Comparison of ENCODE assay signal across 16 cellular contexts in the genomic region with DNA sequence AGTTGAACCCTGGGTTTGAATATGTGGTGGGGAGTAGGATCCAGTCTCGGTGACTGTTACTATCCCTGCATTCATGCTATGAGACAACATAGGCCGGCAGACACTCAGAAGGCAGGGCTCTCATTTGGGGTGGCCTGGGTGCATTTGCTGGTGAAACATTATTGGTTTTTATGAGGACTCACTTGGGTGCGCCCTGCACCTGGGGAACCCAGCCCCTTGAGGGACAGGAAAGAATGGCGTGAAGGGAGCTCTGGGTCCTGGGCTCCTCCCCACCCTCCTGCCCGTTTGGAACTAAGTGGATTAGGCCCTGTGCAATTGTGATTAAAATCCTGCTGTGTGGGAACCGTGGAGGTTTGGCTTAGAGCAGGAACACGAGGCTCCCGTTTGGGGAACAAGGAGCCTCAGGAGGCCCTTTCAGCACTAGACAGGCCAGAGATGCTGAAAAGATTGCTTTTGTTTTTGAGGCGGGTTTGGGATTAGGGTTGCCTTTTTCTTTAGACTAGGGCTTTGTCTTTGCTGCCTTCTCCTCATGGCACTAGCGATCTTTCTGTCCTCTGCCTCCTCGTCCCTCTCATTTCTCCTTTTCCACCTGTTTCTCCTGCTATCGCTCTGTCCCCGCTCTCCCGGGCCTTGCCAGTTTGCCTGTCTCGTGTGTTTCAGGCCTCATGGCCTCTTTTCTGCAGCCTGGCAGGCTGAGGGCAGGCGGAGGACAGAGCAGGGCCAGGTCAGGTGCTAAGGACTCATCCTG. TPM values are rescaled to one million over a fixed set of nuclear protein-coding genes. Genes with fewer than 3 reads are reported as not detected.
A peak's percentile ranks its signal among the peaks of the same experiment; 100 is the strongest.
DNase-seq lines count a peak whose midpoint lies in the region; ATAC-seq and TF ChIP-seq lines count a peak whose summit lies in the region.
"Had no signal": no experiment of that assay in that cellular context is flagged by ENCODE, and none has a peak within 500 bp of the region (broad histone marks: within the 10 kb centered on the region; RNA-seq: fewer than 3 reads in every experiment).

No MANE protein-coding gene starts in this region.

- peak overlapping the region; percentile 88 for H3K27ac ChIP-seq in psoas muscle
- H3K27ac ChIP-seq in OCI-LY7 (ENCODE audit: low read depth, low read length, poor library complexity, severe bottlenecking) = no peak overlapping the region
- H3K27ac ChIP-seq: right lobe of liver, SJSA1 had no signal

- no peak for TF ChIP-seq CTCF in psoas muscle (IDR thresholded peaks at IDR 0.05)
- TF ChIP-seq CTCF in OCI-LY7 (conservative IDR thresholded peaks at IDR 0.05; ENCODE audit: low read length) = no peak

- no peaks in the 10 kb centered on the region for H3K27me3 Mint-ChIP-seq in activated CD4-positive, alpha-beta T cell treated with anti-CD3 and anti-CD28 coated beads, Interleukin-2, amount 10 ng/mL, durations not matched to agents 7 days and 5 days
- no peaks in the 10 kb centered on the region for H3K27me3 Mint-ChIP-seq in effector memory CD8-positive, alpha-beta T cell

- intact Hi-C loops in psoas muscle (cut with DNase I) (no loop called here), OCI-LY7 (cut with micrococcal nuclease; ENCODE audit: unreplicated experiment) (no loop called here)

- H3K79me2 ChIP-seq in OCI-LY7 (ENCODE audit: insufficient read depth, low read depth, low read length) = no peaks in the 10 kb centered on the region

- no peaks in the 10 kb centered on the region for H3K9me2 ChIP-seq in OCI-LY7 (ENCODE audit: insufficient read depth, low read length)

- CTCF ChIA-PET in activated CD4-positive, alpha-beta T cell treated with anti-CD3 and anti-CD28 coated beads, Interleukin-2, amount 10 ng/mL, durations not matched to agents 7 days and 5 days (lab: Charles Lee) = interaction anchor here (0.8 to 3.2 kb wide), 3 partner anchors 10 to 765 kb away, joined by 3 to 14 read pairs (median 3); a partner anchor contains a TSS
- CTCF ChIA-PET in OCI-LY7 (lab: Charles Lee; ENCODE audit: unreplicated experiment) = no interaction called here

- peak overlapping the region; percentile 39 for H3K27ac Mint-ChIP-seq in activated CD4-positive, alpha-beta T cell treated with anti-CD3 and anti-CD28 coated beads, Interleukin-2, amount 10 ng/mL, durations not matched to agents 7 days and 5 days
- H3K27ac Mint-ChIP-seq in effector memory CD8-positive, alpha-beta T cell = peak overlapping the region in 1 of 2 donors; percentile 68

- H3K27me3 ChIP-seq in psoas muscle (ENCODE audit: insufficient read depth in 3 of 3, low read length in 2 of 3) = no peaks in the 10 kb centered on the region
- H3K27me3 ChIP-seq: adrenal gland, right lobe of liver, SJSA1, upper lobe of left lung had no signal

- H3K4me3 ChIP-seq in psoas muscle = peak overlapping the region; percentile 35
- no peak overlapping the region for H3K4me3 ChIP-seq in OCI-LY7 (ENCODE audit: low read depth, low read length, poor library complexity, severe bottlenecking)
- H3K4me3 ChIP-seq: adrenal gland, right lobe of liver, SJSA1, upper lobe of left lung had no signal

- WGBS in psoas muscle, 3 donors = 39 to 50% (median 44%) methylated on average over 16 of the region's 16 CpGs

- H4K20me1 ChIP-seq in OCI-LY7 (ENCODE audit: insufficient read depth, low read length) = no peaks in the 10 kb centered on the region; the same call in 1 of the 2 replicates

- no peak for ATAC-seq in effector memory CD8-positive, alpha-beta T cell (replicated peaks)
- ATAC-seq in psoas muscle (no peak), HG03354 (IDR thresholded peaks at IDR 0.05; ENCODE audit: poor library complexity, severe bottlenecking, unreplicated experiment) (no peak)
- ATAC-seq: activated CD4-positive, CD25-positive, alpha-beta regulatory T cell treated with anti-CD3 and anti-CD28 coated beads, Interleukin-2, amount 50 U/mL, for 24 hours; right lobe of liver had no signal

- POLR2A ChIA-PET in activated CD4-positive, alpha-beta T cell treated with anti-CD3 and anti-CD28 coated beads, Interleukin-2, amount 10 ng/mL, durations not matched to agents 7 days and 5 days (lab: Charles Lee) = no interaction called here
- POLR2A ChIA-PET in OCI-LY7 (lab: Charles Lee) = no interaction called here

- H3K9me3 ChIP-seq in psoas muscle (no peaks in the 10 kb centered on the region), OCI-LY7 (ENCODE audit: low read length) (no peaks in the 10 kb centered on the region)
- H3K9me3 ChIP-seq: adrenal gland, right lobe of liver, SJSA1, upper lobe of left lung had no signal

- no peak overlapping the region for H3K4me2 ChIP-seq in OCI-LY7 (ENCODE audit: low read length)

- no peak overlapping the region for H2AFZ ChIP-seq in OCI-LY7 (ENCODE audit: low read length)

- H3K36me3 Mint-ChIP-seq in activated CD4-positive, alpha-beta T cell treated with anti-CD3 and anti-CD28 coated beads, Interleukin-2, amount 10 ng/mL, durations not matched to agents 7 days and 5 days (ENCODE audit: low read depth) = peaks cover 54% of the 10 kb centered on the region
- H3K36me3 Mint-ChIP-seq in effector memory CD8-positive, alpha-beta T cell (ENCODE audit: insufficient read depth) = peaks cover 20% of the 10 kb centered on the region

- H3K9me3 Mint-ChIP-seq in activated CD4-positive, alpha-beta T cell treated with anti-CD3 and anti-CD28 coated beads, Interleukin-2, amount 10 ng/mL, durations not matched to agents 7 days and 5 days = no peaks in the 10 kb centered on the region
- no peaks in the 10 kb centered on the region for H3K9me3 Mint-ChIP-seq in effector memory CD8-positive, alpha-beta T cell

- H3K4me1 ChIP-seq in psoas muscle = peaks cover 85% of the 10 kb centered on the region
- peaks cover 11% of the 10 kb centered on the region for H3K4me1 ChIP-seq in OCI-LY7 (ENCODE audit: insufficient read depth, low read length, poor library complexity, severe bottlenecking)
- H3K4me1 ChIP-seq: right lobe of liver had no signal

- peaks cover 94% of the 10 kb centered on the region for H3K4me1 Mint-ChIP-seq in activated CD4-positive, alpha-beta T cell treated with anti-CD3 and anti-CD28 coated beads, Interleukin-2, amount 10 ng/mL, durations not matched to agents 7 days and 5 days
- H3K4me1 Mint-ChIP-seq in effector memory CD8-positive, alpha-beta T cell (ENCODE audit: low read depth in 2 of 2) = peaks cover 55 to 66% of the 10 kb centered on the region in 2 donors

- H3K36me3 ChIP-seq in psoas muscle (ENCODE audit: insufficient read depth in 1 of 2, low read depth in 1 of 2) (peaks cover 0 to 13% of the 10 kb centered on the region in 2 donors), OCI-LY7 (ENCODE audit: insufficient read depth, low read length) (no peaks in the 10 kb centered on the region)
- H3K36me3 ChIP-seq: adrenal gland, right lobe of liver, SJSA1, upper lobe of left lung had no signal

- H3K4me3 Mint-ChIP-seq in activated CD4-positive, alpha-beta T cell treated with anti-CD3 and anti-CD28 coated beads, Interleukin-2, amount 10 ng/mL, durations not matched to agents 7 days and 5 days = no peak overlapping the region
- H3K4me3 Mint-ChIP-seq in effector memory CD8-positive, alpha-beta T cell = peak overlapping the region; percentile 21 to 29

- DNase-seq in activated CD4-positive, alpha-beta T cell treated with anti-CD3 and anti-CD28 coated beads, Interleukin-2, amount 10 ng/mL, durations not matched to agents 7 days and 5 days = no peak
- no peak for DNase-seq in activated CD4-positive, alpha-beta T cell treated with anti-CD3 and anti-CD28 coated beads, Interleukin-2, amount 50 U/mL, for 4 hours
- DNase-seq in NCI-H82 treated with DMSO at 0.1 percent for 48 hours (lab: John Stamatoyannopoulos, UW; ENCODE audit: unreplicated experiment) = peak; percentile 54
- no peak for DNase-seq in effector memory CD8-positive, alpha-beta T cell
- no peak for DNase-seq in psoas muscle
- no peak for DNase-seq in NCI-H2196 (lab: John Stamatoyannopoulos, UW; ENCODE audit: unreplicated experiment)
- no peak for DNase-seq in OCI-LY7 (ENCODE audit: low spot score)
- DNase-seq: adrenal gland; DMS79 treated with DMSO at 0.1 percent for 48 hours; effector CD8-positive, alpha-beta T cell; NCI-H446 treated with DMSO at 0.1 percent for 48 hours; right lobe of liver had no signal

- BruUV-seq in OCI-LY7 (replicated peaks; lab: Mats Ljungman, UMichigan) = no TSS peak

RNA-seq across cellular contexts. Expression of a gene that starts 8.4 kb away (rescaled TPM):
- total RNA-seq in activated CD4-positive, alpha-beta T cell treated with anti-CD3 and anti-CD28 coated beads, Interleukin-2, amount 10 ng/mL, durations not matched to agents 7 days and 5 days = 100 to 1,000 TPM; 135 to 140 TPM
- total RNA-seq in psoas muscle = 100 to 1,000 TPM in 3 of 4 donors, 10 to 100 TPM in 1; 88.2 to 277 (median 187) TPM
- 100 to 1,000 TPM; 213 to 409 (median 328) TPM for polyA plus RNA-seq in psoas muscle
- 17.5 and 24.1 TPM in 2 replicates for total RNA-seq in OCI-LY7 (2014; rRNA removed; shearing (Covaris generic))
- 20.3 and 25.2 TPM in 2 replicates for total RNA-seq in OCI-LY7 (2022)

RNA-seq across cellular contexts. Expression of a gene that starts 13.7 kb away (rescaled TPM):
- 100 to 1,000 TPM; 300 to 308 TPM for total RNA-seq in activated CD4-positive, alpha-beta T cell treated with anti-CD3 and anti-CD28 coated beads, Interleukin-2, amount 10 ng/mL, durations not matched to agents 7 days and 5 days
- 10 to 100 TPM; 16.9 to 75.1 (median 50.4) TPM for total RNA-seq in psoas muscle
- polyA plus RNA-seq in psoas muscle = 10 to 100 TPM; 12.8 to 36.5 (median 18.5) TPM
- total RNA-seq in OCI-LY7 (2014; rRNA removed; shearing (Covaris generic)) = 0.05 TPM in 1 of 2 replicates, not detected in the other
- total RNA-seq in OCI-LY7 (2022) = not detected in 2 replicates

RNA-seq across cellular contexts. Expression of a gene that starts 49.4 kb away (rescaled TPM):
- 1 to 10 TPM in 1 of 2 experiments, under 1 TPM in 1; 1.00 to 1.1 TPM for total RNA-seq in activated CD4-positive, alpha-beta T cell treated with anti-CD3 and anti-CD28 coated beads, Interleukin-2, amount 10 ng/mL, durations not matched to agents 7 days and 5 days
- total RNA-seq in psoas muscle = under 1 TPM; 0.46 to 0.91 (median 0.88) TPM
- under 1 TPM; 0.01 to 0.91 (median 0.21) TPM for polyA plus RNA-seq in psoas muscle
- total RNA-seq in OCI-LY7 (2014; rRNA removed; shearing (Covaris generic)) = not detected in 2 replicates
- not detected in 2 replicates for total RNA-seq in OCI-LY7 (2022)

RNA-seq across cellular contexts. Expression of a gene that starts 56.0 kb away (rescaled TPM):
- total RNA-seq in activated CD4-positive, alpha-beta T cell treated with anti-CD3 and anti-CD28 coated beads, Interleukin-2, amount 10 ng/mL, durations not matched to agents 7 days and 5 days = 10 to 100 TPM; 42.3 to 49.0 TPM
- total RNA-seq in psoas muscle (10 to 100 TPM in 2 of 4 donors, 1 to 10 TPM in 2; 6.1 to 16.2 (median 9.3) TPM), OCI-LY7 (2022) (27.4 and 30.1 TPM in 2 replicates)
- 10 to 100 TPM in 1 of 3 donors, 1 to 10 TPM in 2; 6.4 to 12.8 (median 10.0) TPM for polyA plus RNA-seq in psoas muscle
- total RNA-seq in OCI-LY7 (2014; rRNA removed; shearing (Covaris generic)) = 18.9 and 19.3 TPM in 2 replicates

RNA-seq across cellular contexts. Expression of a gene that starts 57.8 kb away (rescaled TPM):
- 10 to 100 TPM; 29.0 to 33.9 TPM for total RNA-seq in activated CD4-positive, alpha-beta T cell treated with anti-CD3 and anti-CD28 coated beads, Interleukin-2, amount 10 ng/mL, durations not matched to agents 7 days and 5 days
- total RNA-seq in psoas muscle (10 to 100 TPM in 3 of 4 donors, 1 to 10 TPM in 1; 7.3 to 30.1 (median 15.2) TPM), OCI-LY7 (2022) (8.0 and 9.5 TPM in 2 replicates)
- 10 to 100 TPM; 14.0 to 26.3 (median 18.8) TPM for polyA plus RNA-seq in psoas muscle
- total RNA-seq in OCI-LY7 (2014; rRNA removed; shearing (Covaris generic)) = 3.9 and 8.0 TPM in 2 replicates

Comparison
In these comparisons a context has a peak if more than half of its experiments do, and no peak if none do; other contexts are left out.
1. RNA of a gene that starts 13.7 kb away (total RNA-seq): 300 to 308 TPM in activated CD4-positive, alpha-beta T cell treated with anti-CD3 and anti-CD28 coated beads, Interleukin-2, amount 10 ng/mL, durations not matched to agents 7 days and 5 days and 16.9 to 75.1 TPM in psoas muscle; 0.05 TPM in OCI-LY7; every median in the first group is over 10 times any median in the second.